In genomic region chr6:39226606-39227300, GRCh38 we compare ENCODE assay signal across 12 cellular contexts. TPM values are rescaled to one million over a fixed set of nuclear protein-coding genes. Genes with fewer than 3 reads are reported as not detected.
A peak's percentile ranks its signal among the peaks of the same experiment; 100 is the strongest.
DNase-seq lines count a peak whose midpoint lies in the region; ATAC-seq, FAIRE-seq and TF ChIP-seq lines count a peak whose summit lies in the region.
"Had no signal": no experiment of that assay in that cellular context is flagged by ENCODE, and none has a peak within 500 bp of the region (broad histone marks: within the 10 kb centered on the region; RNA-seq: fewer than 3 reads in every experiment).

No MANE protein-coding gene starts in this region.

- peaks cover 8% of the 10 kb centered on the region for H3K4me1 ChIP-seq in GM12878 (ENCODE audit: control insufficient read depth, insufficient read depth, low read length)
- peaks cover 4 to 28% of the 10 kb centered on the region in 2 donors for H3K4me1 ChIP-seq in muscle layer of duodenum (ENCODE audit: control insufficient read depth in 1 of 2, insufficient read depth in 2 of 2, low read length in 2 of 2)
- peaks cover 43% of the 10 kb centered on the region for H3K4me1 ChIP-seq in upper lobe of right lung
- H3K4me1 ChIP-seq: BE2C had no signal

- H3K4me3 Mint-ChIP-seq in stimulated activated naive CD8-positive, alpha-beta T cell treated with anti-CD3 and anti-CD28 coated beads, Interleukin-15, Interleukin-2, amounts not matched to agents 100 ng/mL and 50 ng/mL, for 24 hours = peak overlapping the region; percentile 90

- in situ Hi-C loops in GM12878 (cut with MboI) = no loop called here

- WGBS in GM12878 (ENCODE audit: insufficient coverage, insufficient replicate concordance, low lambda C conversion rate, missing lambda C conversion rate) = 13% methylated on average over 6 of the region's 11 CpGs

- RAD21 ChIA-PET in GM12878 (lab: Charles Lee; ENCODE audit: unreplicated experiment) = interaction anchor here (0.8 to 1.2 kb wide), 5 partner anchors 11 to 58 kb away, joined by 3 read pairs; no protein-coding TSS in a partner anchor

- H4K20me1 ChIP-seq in GM12878 (ENCODE audit: control insufficient read depth, insufficient read depth) = no peaks in the 10 kb centered on the region; the same call in 1 of the 2 replicates

- H3K9me3 ChIP-seq in GM12878 (replicated peaks; ENCODE audit: control insufficient read depth, insufficient read depth, low read length) (no peaks in the 10 kb centered on the region; the same call in 2 of the 3 replicates), muscle layer of duodenum (ENCODE audit: control insufficient read depth in 1 of 2, low read length in 2 of 2) (no peaks in the 10 kb centered on the region), upper lobe of right lung (no peaks in the 10 kb centered on the region)
- H3K9me3 ChIP-seq: BE2C, SJSA1 had no signal

- H3K9ac ChIP-seq in GM12878 (ENCODE audit: control insufficient read depth, insufficient read depth, low read length) = peak overlapping the region; percentile 20; the same call in 1 of the 2 replicates

- TF ChIP-seq CTCF in GM12878 (IDR thresholded peaks at IDR 0.05 in 2 of 3, conservative IDR thresholded peaks at IDR 0.05 in 1 of 3; ENCODE audit: control insufficient read depth in 2 of 3, extremely low read depth in 1 of 3, insufficient read depth in 1 of 3, low read depth in 3 of 3, low read length in 3 of 3) (no peak), upper lobe of right lung (IDR thresholded peaks at IDR 0.05) (no peak)

- peak overlapping the region; percentile 57; the same call in 1 of the 2 replicates for H3K4me3 ChIP-seq in GM12878
- peak overlapping the region; percentile 69 to 76 for H3K4me3 ChIP-seq in muscle layer of duodenum (ENCODE audit: low read depth in 1 of 2, low read length in 2 of 2)
- peak overlapping the region; percentile 64 for H3K4me3 ChIP-seq in upper lobe of right lung
- H3K4me3 ChIP-seq: SJSA1 had no signal

- H3K27me3 Mint-ChIP-seq in stimulated activated naive CD8-positive, alpha-beta T cell treated with anti-CD3 and anti-CD28 coated beads, Interleukin-15, Interleukin-2, amounts not matched to agents 100 ng/mL and 50 ng/mL, for 24 hours = peaks cover 5% of the 10 kb centered on the region

- peak overlapping the region; percentile 31 for H3K4me2 ChIP-seq in GM12878 (ENCODE audit: control insufficient read depth, insufficient read depth)

- no peak for TF ChIP-seq EP300 in GM12878 (IDR thresholded peaks at IDR 0.05; ENCODE audit: borderline replicate concordance in 1 of 2, control insufficient read depth in 1 of 2, low read depth in 2 of 2, low read length in 2 of 2)

- H3K4me1 Mint-ChIP-seq in stimulated activated naive CD8-positive, alpha-beta T cell treated with anti-CD3 and anti-CD28 coated beads, Interleukin-15, Interleukin-2, amounts not matched to agents 100 ng/mL and 50 ng/mL, for 24 hours (ENCODE audit: low read depth) = peaks cover 70% of the 10 kb centered on the region

- intact Hi-C loops in GM12878 (cut with micrococcal nuclease; ENCODE audit: unreplicated experiment) = no loop called here
- intact Hi-C loops in upper lobe of right lung (cut with DNase I) = no loop called here

- H3K36me3 ChIP-seq in GM12878 (ENCODE audit: control insufficient read depth in 2 of 2, insufficient read depth in 2 of 2, low read length in 1 of 2) = no peaks in the 10 kb centered on the region
- H3K36me3 ChIP-seq in muscle layer of duodenum (ENCODE audit: control insufficient read depth in 1 of 2, insufficient read depth in 2 of 2, low read length in 2 of 2) = no peaks in the 10 kb centered on the region
- H3K36me3 ChIP-seq in upper lobe of right lung = no peaks in the 10 kb centered on the region
- H3K36me3 ChIP-seq: BE2C, SJSA1 had no signal

- no peak for TF ChIP-seq RAD21 in GM12878 (IDR thresholded peaks at IDR 0.05; ENCODE audit: insufficient read depth, low read depth, low read length)

- SMC1A ChIA-PET in GM12878 (lab: Charles Lee; ENCODE audit: uncharacterized antibody, unreplicated experiment) = interaction anchor here (1.2 to 4.3 kb wide), 2 partner anchors 10 to 59 kb away, joined by 3 to 32 read pairs; no protein-coding TSS in a partner anchor

- no TSS peak for BruUV-seq in GM12878 (replicated peaks; lab: Mats Ljungman, UMichigan)

- no peak for TF ChIP-seq POLR2A in GM12878 (IDR thresholded peaks at IDR 0.05; ENCODE audit: low read depth, low read length)

- FAIRE-seq in GM12878 (lab: Jason Lieb, UNC) = no peak

- POLR2A ChIA-PET in GM12878 (lab: Charles Lee) = interaction anchor here (0.5 kb wide), 1 partner anchor 892 kb away, joined by 3 read pairs; no protein-coding TSS in a partner anchor

- CTCF ChIA-PET in GM12878 (lab: Yijun Ruan, JAX) = interaction anchor here (0.6 to 1.4 kb wide), 5 partner anchors 11 to 664 kb away, joined by 3 to 5 read pairs (median 4); no protein-coding TSS in a partner anchor

- peaks cover 10% of the 10 kb centered on the region for H3K79me2 ChIP-seq in GM12878 (ENCODE audit: control insufficient read depth, insufficient read depth, low read length)

- peak overlapping the region; percentile 57; the same call in 1 of the 2 replicates for H3K27ac ChIP-seq in GM12878 (ENCODE audit: control insufficient read depth, insufficient read depth)
- H3K27ac ChIP-seq in muscle layer of duodenum (ENCODE audit: low read length) = peak overlapping the region; percentile 71
- H3K27ac ChIP-seq in upper lobe of right lung = peak overlapping the region; percentile 71
- H3K27ac ChIP-seq: SJSA1 had no signal

- peak overlapping the region; percentile 81 for H3K27ac Mint-ChIP-seq in stimulated activated naive CD8-positive, alpha-beta T cell treated with anti-CD3 and anti-CD28 coated beads, Interleukin-15, Interleukin-2, amounts not matched to agents 100 ng/mL and 50 ng/mL, for 24 hours

- H3K27me3 ChIP-seq in GM12878 (replicated peaks in 1 of 2; ENCODE audit: control insufficient read depth in 2 of 2, insufficient read depth in 2 of 2, low read length in 1 of 2) (peaks cover 0 to 3% of the 10 kb centered on the region in 2 experiments; a peak in 3 of 4 replicates), muscle layer of duodenum (ENCODE audit: low read depth, low read length) (peaks cover 4% of the 10 kb centered on the region), upper lobe of right lung (peaks cover 17% of the 10 kb centered on the region)

- peaks cover 4% of the 10 kb centered on the region for H3K9me3 Mint-ChIP-seq in stimulated activated naive CD8-positive, alpha-beta T cell treated with anti-CD3 and anti-CD28 coated beads, Interleukin-15, Interleukin-2, amounts not matched to agents 100 ng/mL and 50 ng/mL, for 24 hours

- H2AFZ ChIP-seq in GM12878 (ENCODE audit: control insufficient read depth, low read depth, low read length) = no peak overlapping the region

- no peak for ATAC-seq in stimulated activated naive CD8-positive, alpha-beta T cell treated with anti-CD3 and anti-CD28 coated beads, Interleukin-15, Interleukin-2, amounts not matched to agents 100 U/mL and 50 U/mL, for 24 hours
- peak; percentile 2; the same call in 1 of the 3 replicates for ATAC-seq in GM12878
- ATAC-seq in upper lobe of right lung = no peak
- no peak for ATAC-seq in GM19455 (IDR thresholded peaks at IDR 0.05; ENCODE audit: unreplicated experiment)

- DNase-seq in stimulated activated naive CD8-positive, alpha-beta T cell treated with anti-CD3 and anti-CD28 coated beads, Interleukin-15, Interleukin-2, amounts not matched to agents 100 U/mL and 50 U/mL, for 24 hours = no peak
- DNase-seq in GM12878 (ENCODE audit: low read depth, low spot score) (no peak), upper lobe of right lung (no peak), middle frontal gyrus (ENCODE audit: extremely low spot score, low spot score) (no peak), GDM1 (lab: John Stamatoyannopoulos, UW) (no peak)
- DNase-seq: BE2C, NCI-H1105 treated with DMSO at 0.1 percent for 48 hours had no signal

- peaks cover 58% of the 10 kb centered on the region for H3K36me3 Mint-ChIP-seq in stimulated activated naive CD8-positive, alpha-beta T cell treated with anti-CD3 and anti-CD28 coated beads, Interleukin-15, Interleukin-2, amounts not matched to agents 100 ng/mL and 50 ng/mL, for 24 hours (ENCODE audit: low read depth)

TF ChIP-seq in GM12878, 131 proteins besides CTCF, POLR2A, EP300 and RAD21 (continues in another document):
- TF ChIP-seq FOXK2 (IDR thresholded peaks at IDR 0.05) (no peak), SRF (IDR thresholded peaks at IDR 0.05; ENCODE audit: low read depth in 2 of 2, low read length in 2 of 2) (no peak), SP1 (IDR thresholded peaks at IDR 0.05; ENCODE audit: low read depth, low read length) (no peak), PBX3 (IDR thresholded peaks at IDR 0.05; ENCODE audit: insufficient replicate concordance, low read depth, low read length) (no peak), NFYA (IDR thresholded peaks at IDR 0.05; ENCODE audit: borderline replicate concordance, low read depth, low read length) (no peak), PAX5 (IDR thresholded peaks at IDR 0.05; ENCODE audit: borderline replicate concordance, low read depth, low read length) (no peak), SREBF1 (IDR thresholded peaks at IDR 0.05; ENCODE audit: low read length) (no peak)

RNA-seq across cellular contexts. Expression of gene KCNK5, which starts 2.5 kb away (rescaled TPM):
- 10.8 and 12.5 TPM in 2 replicates for total RNA-seq in GM12878 (2013; cell fraction: nucleolus; rRNA removed)
- total RNA-seq in GM12878 (2014; rRNA removed) (3.4 and 4.0 TPM in 2 replicates), GM12878 (2014; rRNA removed; fragmentation: Illumina TruSeq; extraction: Trizol) (1.8 and 2.3 TPM in 2 replicates), GM12878 (2021) (3.8 and 4.2 TPM in 2 replicates), upper lobe of right lung (10.0 TPM)
- polyA plus RNA-seq in GM12878 (2011; ENCODE audit: low read depth) = 0.91 TPM
- polyA plus RNA-seq in GM12878 (2011; rRNA removed) (1.8 and 2.8 TPM in 2 replicates), GM12878 (2014; fragmentation: Illumina TruSeq; extraction: Trizol) (1.4 and 1.9 TPM in 2 replicates), GM12878 (2014; fragmentation: Nextera tagmentation; extraction: Ambion mirVana) (under 1 TPM; 0.11 to 0.27 TPM), GM12878 (2014; rRNA removed) (2.9 and 3.1 TPM in 2 replicates), GM12878 (2016; fragmentation: Nextera tagmentation; extraction: Ambion mirVana) (1 to 10 TPM; 1.4 to 1.6 TPM)
- polyA plus RNA-seq in GM12878 (2011; cell fraction: cytosol; rRNA removed) = 3.3 and 3.6 TPM in 2 replicates
- 5.7 and 6.3 TPM in 2 replicates for polyA plus RNA-seq in GM12878 (2011; cell fraction: nucleus; rRNA removed)
- polyA plus RNA-seq in GM12878 (2012) = 2.0 and 2.1 TPM in 2 replicates
- polyA minus RNA-seq in GM12878 (2011; rRNA and poly(A)+ RNA removed) = 3.4 and 6.3 TPM in 2 replicates
- polyA minus RNA-seq in GM12878 (2011; cell fraction: cytosol; rRNA and poly(A)+ RNA removed) = 2.5 and 2.8 TPM in 2 replicates
- polyA minus RNA-seq in GM12878 (2011; cell fraction: nucleus; rRNA and poly(A)+ RNA removed) = 2.3 and 3.8 TPM in 2 replicates
- total RNA-seq: G401, SJSA1 had no signal
